ENCODE assay signal across 14 cellular contexts in the genomic region with DNA sequence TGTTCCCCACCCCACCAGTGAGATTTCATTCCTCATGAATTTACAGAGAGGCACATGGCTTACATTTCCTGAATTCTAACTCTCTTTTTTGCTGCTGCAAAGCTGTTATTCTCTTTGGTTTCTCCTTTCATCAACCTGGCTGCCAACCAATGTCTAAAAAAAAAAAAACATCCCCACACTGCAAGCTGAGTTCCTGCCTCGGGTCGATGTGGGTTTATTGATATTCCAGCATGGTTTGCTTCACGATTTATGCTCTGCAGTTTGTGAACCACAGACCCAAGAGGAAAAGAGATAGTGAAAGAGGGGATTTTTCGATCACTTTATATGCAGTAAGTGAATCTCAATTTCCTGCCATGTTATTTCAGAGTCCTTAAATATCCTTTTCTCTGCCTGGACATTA.
DNase-seq lines count a peak whose midpoint lies in the region; ATAC-seq and TF ChIP-seq lines count a peak whose summit lies in the region.
"Had no signal": no experiment of that assay in that cellular context is flagged by ENCODE, and none has a peak within 500 bp of the region (broad histone marks: within the 10 kb centered on the region; RNA-seq: fewer than 3 reads in every experiment).

No MANE protein-coding gene starts in this region.

- ATAC-seq in activated CD8-positive, alpha-beta T cell treated with anti-CD3 and anti-CD28 coated beads for 36 hours, result peak; percentile 40
- ATAC-seq in GM18861 (IDR thresholded peaks at IDR 0.05; ENCODE audit: unreplicated experiment), result no peak
- ATAC-seq: HCT116 had no signal

- no peaks in the 10 kb centered on the region for H3K36me3 Mint-ChIP-seq in activated naive CD4-positive, alpha-beta T cell treated with anti-CD3 and anti-CD28 coated beads, Interleukin-2, amount 10 ng/mL, durations not matched to agents 7 days and 5 days
- H3K36me3 Mint-ChIP-seq in activated CD8-positive, alpha-beta T cell treated with anti-CD3 and anti-CD28 coated beads for 36 hours (ENCODE audit: low read depth), result no peaks in the 10 kb centered on the region
- no peaks in the 10 kb centered on the region for H3K36me3 Mint-ChIP-seq in stimulated activated naive CD8-positive, alpha-beta T cell treated with anti-CD3 and anti-CD28 coated beads, Interleukin-15, Interleukin-2, amounts not matched to agents 100 ng/mL and 50 ng/mL, for 24 hours (ENCODE audit: low read depth)

- peaks cover 33% of the 10 kb centered on the region for H3K4me1 Mint-ChIP-seq in activated naive CD4-positive, alpha-beta T cell treated with anti-CD3 and anti-CD28 coated beads, Interleukin-2, amount 10 ng/mL, durations not matched to agents 7 days and 5 days
- H3K4me1 Mint-ChIP-seq in activated CD8-positive, alpha-beta T cell treated with anti-CD3 and anti-CD28 coated beads for 36 hours (ENCODE audit: low read depth), result peaks cover 34% of the 10 kb centered on the region
- H3K4me1 Mint-ChIP-seq in stimulated activated naive CD8-positive, alpha-beta T cell treated with anti-CD3 and anti-CD28 coated beads, Interleukin-15, Interleukin-2, amounts not matched to agents 100 ng/mL and 50 ng/mL, for 24 hours (ENCODE audit: low read depth), result peaks cover 52% of the 10 kb centered on the region

- H3K4me3 Mint-ChIP-seq in activated naive CD4-positive, alpha-beta T cell treated with anti-CD3 and anti-CD28 coated beads, Interleukin-2, amount 10 ng/mL, durations not matched to agents 7 days and 5 days, result no peak overlapping the region
- H3K4me3 Mint-ChIP-seq in activated CD8-positive, alpha-beta T cell treated with anti-CD3 and anti-CD28 coated beads for 36 hours, result no peak overlapping the region
- peak overlapping the region; percentile 8 for H3K4me3 Mint-ChIP-seq in stimulated activated naive CD8-positive, alpha-beta T cell treated with anti-CD3 and anti-CD28 coated beads, Interleukin-15, Interleukin-2, amounts not matched to agents 100 ng/mL and 50 ng/mL, for 24 hours

- peaks cover 7% of the 10 kb centered on the region for H3K27me3 Mint-ChIP-seq in activated naive CD4-positive, alpha-beta T cell treated with anti-CD3 and anti-CD28 coated beads, Interleukin-2, amount 10 ng/mL, durations not matched to agents 7 days and 5 days
- no peaks in the 10 kb centered on the region for H3K27me3 Mint-ChIP-seq in activated CD8-positive, alpha-beta T cell treated with anti-CD3 and anti-CD28 coated beads for 36 hours
- no peaks in the 10 kb centered on the region for H3K27me3 Mint-ChIP-seq in stimulated activated naive CD8-positive, alpha-beta T cell treated with anti-CD3 and anti-CD28 coated beads, Interleukin-15, Interleukin-2, amounts not matched to agents 100 ng/mL and 50 ng/mL, for 24 hours

- CTCF ChIA-PET in activated naive CD4-positive, alpha-beta T cell treated with anti-CD3 and anti-CD28 coated beads, Interleukin-2, amount 10 ng/mL, durations not matched to agents 7 days and 5 days (lab: Charles Lee), result interaction anchor here (0.6 kb wide), 1 partner anchor 481 kb away, joined by 3 read pairs; no protein-coding TSS in a partner anchor
- CTCF ChIA-PET in activated CD8-positive, alpha-beta T cell treated with anti-CD3 and anti-CD28 coated beads for 36 hours (lab: Charles Lee), result no interaction called here
- CTCF ChIA-PET in GM10248 (lab: Yijun Ruan, JAX), result interaction anchor here (1.2 kb wide), 1 partner anchor 12 kb away, joined by 3 read pairs; no protein-coding TSS in a partner anchor

- DNase-seq in activated naive CD4-positive, alpha-beta T cell treated with anti-CD3 and anti-CD28 coated beads, Interleukin-2, amount 10 ng/mL, durations not matched to agents 7 days and 5 days, result peak; percentile 41
- DNase-seq in activated naive CD4-positive, alpha-beta T cell (lab: John Stamatoyannopoulos, UW), result no peak
- no peak for DNase-seq in activated CD8-positive, alpha-beta T cell treated with anti-CD3 and anti-CD28 coated beads for 36 hours
- DNase-seq in fibroblast of peridontal ligament (ENCODE audit: extremely low read depth) (peak; percentile 87), GM10248 (ENCODE audit: extremely low spot score) (no peak), NCI-H774 (lab: John Stamatoyannopoulos, UW) (no peak)
- DNase-seq: ACHN; activated CD8-positive, alpha-beta memory T cell treated with anti-CD3 and anti-CD28 coated beads, Interleukin-2, amount 50 U/mL, for 48 hours; cortex of kidney; NCI-H2081; tibial artery had no signal

- H3K27ac Mint-ChIP-seq in activated naive CD4-positive, alpha-beta T cell treated with anti-CD3 and anti-CD28 coated beads, Interleukin-2, amount 10 ng/mL, durations not matched to agents 7 days and 5 days, result peak overlapping the region; percentile 79
- peak overlapping the region; percentile 15 for H3K27ac Mint-ChIP-seq in activated CD8-positive, alpha-beta T cell treated with anti-CD3 and anti-CD28 coated beads for 36 hours
- H3K27ac Mint-ChIP-seq in stimulated activated naive CD8-positive, alpha-beta T cell treated with anti-CD3 and anti-CD28 coated beads, Interleukin-15, Interleukin-2, amounts not matched to agents 100 ng/mL and 50 ng/mL, for 24 hours, result no peak overlapping the region

- no peaks in the 10 kb centered on the region for H3K9me3 Mint-ChIP-seq in activated naive CD4-positive, alpha-beta T cell treated with anti-CD3 and anti-CD28 coated beads, Interleukin-2, amount 10 ng/mL, durations not matched to agents 7 days and 5 days
- no peaks in the 10 kb centered on the region for H3K9me3 Mint-ChIP-seq in activated CD8-positive, alpha-beta T cell treated with anti-CD3 and anti-CD28 coated beads for 36 hours
- H3K9me3 Mint-ChIP-seq in stimulated activated naive CD8-positive, alpha-beta T cell treated with anti-CD3 and anti-CD28 coated beads, Interleukin-15, Interleukin-2, amounts not matched to agents 100 ng/mL and 50 ng/mL, for 24 hours, result no peaks in the 10 kb centered on the region

- POLR2A ChIA-PET in activated CD8-positive, alpha-beta T cell treated with anti-CD3 and anti-CD28 coated beads for 36 hours (lab: Charles Lee), result no interaction called here
- POLR2A ChIA-PET in GM10248 (lab: Yijun Ruan, JAX), result no interaction called here

- intact Hi-C loops in activated CD8-positive, alpha-beta T cell treated with anti-CD3 and anti-CD28 coated beads for 36 hours (cut with micrococcal nuclease), result no loop called here

- no peak for TF ChIP-seq CTCF in activated CD8-positive, alpha-beta T cell treated with anti-CD3 and anti-CD28 coated beads for 36 hours (IDR thresholded peaks at IDR 0.05)
- no peak for TF ChIP-seq CTCF in GM10248 (IDR thresholded peaks at IDR 0.05; ENCODE audit: control extremely low read depth, extremely low read depth, low read depth, missing control alignments)

Comparison
In these comparisons a context has a peak if more than half of its experiments do, and no peak if none do; other contexts are left out.
1. DNase-seq: peak in activated naive CD4-positive, alpha-beta T cell treated with anti-CD3 and anti-CD28 coated beads, Interleukin-2, amount 10 ng/mL, durations not matched to agents 7 days and 5 days (single experiment) and fibroblast of peridontal ligament (single experiment); none in activated naive CD4-positive, alpha-beta T cell (0 of 4), activated CD8-positive, alpha-beta T cell treated with anti-CD3 and anti-CD28 coated beads for 36 hours (single experiment), GM10248 (single experiment) and NCI-H774 (single experiment).